In the genomic region with DNA sequence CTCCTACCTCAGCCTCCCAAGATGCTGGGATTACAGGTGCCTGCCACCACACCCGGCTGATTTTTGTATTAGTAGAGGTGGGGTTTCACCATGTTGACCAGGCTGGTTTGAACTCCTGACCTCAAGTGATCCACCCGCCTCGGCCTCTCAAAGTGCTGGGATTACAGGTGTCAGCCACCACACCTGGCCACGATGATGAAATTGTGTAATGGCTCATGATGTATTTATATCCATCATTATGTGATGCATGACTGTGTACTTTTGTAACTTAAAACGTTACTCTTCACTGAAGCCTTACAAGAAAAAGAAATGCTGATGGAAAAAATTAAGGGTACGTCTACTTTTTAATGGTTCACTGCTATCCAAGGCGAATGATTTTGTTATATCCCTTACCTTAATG, we compare ENCODE assay signal across 21 cellular contexts. TPM values are rescaled to one million over a fixed set of nuclear protein-coding genes. Genes with fewer than 3 reads are reported as not detected.
"Had no signal": no experiment of that assay in that cellular context is flagged by ENCODE, and none has a peak within 500 bp of the region (broad histone marks: within the 10 kb centered on the region; RNA-seq: fewer than 3 reads in every experiment).

No MANE protein-coding gene starts in this region.

- H3K9me3 ChIP-seq: MG63, SK-N-SH had no signal

- DNase-seq: Karpas-422, KG1, MG63, NCI-H1092, NCI-H1105 treated with DMSO at 0.1 percent for 48 hours, NCI-H1417 treated with DMSO at 0.1 percent for 48 hours, NCI-H146, NCI-H187, NCI-H2029, NCI-H2081 treated with DMSO at 0.1 percent for 48 hours, NCI-H2171, NCI-H226, NCI-H446, NCI-H510A, NCI-H524 treated with DMSO at 0.1 percent for 48 hours, NCI-H69, NCI-H774, SHP77, SK-N-SH had no signal

- H3K27me3 ChIP-seq: MG63 had no signal

- H3K4me3 ChIP-seq: MG63 had no signal

- H3K27ac ChIP-seq: RWPE1 had no signal

RNA-seq across cellular contexts. Expression of a gene that starts 27.1 kb away (rescaled TPM):
- total RNA-seq: SK-MEL-5 had no signal
